In genomic region chrX:154426916-154427792, GRCh38 we compare ENCODE assay signal across 14 cellular contexts. TPM values are rescaled to one million over a fixed set of nuclear protein-coding genes. Genes with fewer than 3 reads are reported as not detected.
A peak's percentile ranks its signal among the peaks of the same experiment; 100 is the strongest.
DNase-seq lines count a peak whose midpoint lies in the region; ATAC-seq and TF ChIP-seq lines count a peak whose summit lies in the region.
"Had no signal": no experiment of that assay in that cellular context is flagged by ENCODE, and none has a peak within 500 bp of the region (broad histone marks: within the 10 kb centered on the region; RNA-seq: fewer than 3 reads in every experiment).

No MANE protein-coding gene starts in this region.

- H3K79me2 ChIP-seq in OCI-LY3 (ENCODE audit: low read length) (peaks cover 22% of the 10 kb centered on the region), H9 (ENCODE audit: insufficient read depth, low read length) (no peaks in the 10 kb centered on the region)

- H2BK15ac ChIP-seq in H9 (ENCODE audit: low read depth, low read length) = no peak overlapping the region

- H3K4me1 Mint-ChIP-seq in activated T-cell treated with anti-CD3 and anti-CD28 coated beads, Interleukin-2, amount 50 U/mL, for 72 hours (ENCODE audit: low read depth) = peaks cover 30% of the 10 kb centered on the region
- H3K4me1 Mint-ChIP-seq in dendritic cell treated with granulocyte-macrophage colony-stimulating factor and Interleukin-4, amounts not matched to agents 40 ng/mL and 50 ng/mL, for 4 days (ENCODE audit: low read depth) = peaks cover 37% of the 10 kb centered on the region
- peaks cover 24% of the 10 kb centered on the region for H3K4me1 Mint-ChIP-seq in stimulated activated naive CD8-positive, alpha-beta T cell treated with anti-CD3 and anti-CD28 coated beads, Interleukin-15, amount 100 ng/mL, for 72 hours
- H3K4me1 Mint-ChIP-seq in H9 = peaks cover 7 to 20% of the 10 kb centered on the region in 2 experiments

- peaks cover 6% of the 10 kb centered on the region for H3K27me3 Mint-ChIP-seq in activated T-cell treated with anti-CD3 and anti-CD28 coated beads, Interleukin-2, amount 50 U/mL, for 72 hours (ENCODE audit: low read depth)
- no peaks in the 10 kb centered on the region for H3K27me3 Mint-ChIP-seq in dendritic cell treated with granulocyte-macrophage colony-stimulating factor and Interleukin-4, amounts not matched to agents 40 ng/mL and 50 ng/mL, for 4 days
- no peaks in the 10 kb centered on the region for H3K27me3 Mint-ChIP-seq in stimulated activated naive CD8-positive, alpha-beta T cell treated with anti-CD3 and anti-CD28 coated beads, Interleukin-15, amount 100 ng/mL, for 72 hours
- no peaks in the 10 kb centered on the region for H3K27me3 Mint-ChIP-seq in H9 (ENCODE audit: low read depth)

- no peak overlapping the region for H3K14ac ChIP-seq in H9 (ENCODE audit: insufficient read depth, low read length)

- no peak for DNase-seq in activated T-cell treated with anti-CD3 and anti-CD28 coated beads, Interleukin-2, amount 50 U/mL, for 72 hours
- no peak for DNase-seq in activated T-cell treated with anti-CD3 and anti-CD28 coated beads, Interleukin-2, amount 50 U/mL, for 48 hours
- DNase-seq in stimulated activated naive CD8-positive, alpha-beta T cell treated with anti-CD3 and anti-CD28 coated beads, Interleukin-15, amount 100 ng/mL, for 72 hours = no peak
- DNase-seq in NCI-H2196 (lab: John Stamatoyannopoulos, UW; ENCODE audit: unreplicated experiment) (no peak), H9 (no peak), NCI-H69 (lab: John Stamatoyannopoulos, UW) (no peak)
- DNase-seq: glutamatergic neuron, NCI-H1048, NCI-H446, nucleus accumbens had no signal

- H2BK120ac ChIP-seq in H9 (ENCODE audit: low read depth, low read length, poor library complexity, severe bottlenecking) = no peak overlapping the region

- H3K23ac ChIP-seq in H9 (ENCODE audit: insufficient read length, low read depth, low read length) = no peak overlapping the region

- H3K4me1 ChIP-seq in OCI-LY3 (ENCODE audit: low read length) (peaks cover 12% of the 10 kb centered on the region), H9 (ENCODE audit: insufficient read depth, low read length) (no peaks in the 10 kb centered on the region)

- H3K9me3 Mint-ChIP-seq in activated T-cell treated with anti-CD3 and anti-CD28 coated beads, Interleukin-2, amount 50 U/mL, for 72 hours = no peaks in the 10 kb centered on the region
- no peaks in the 10 kb centered on the region for H3K9me3 Mint-ChIP-seq in dendritic cell treated with granulocyte-macrophage colony-stimulating factor and Interleukin-4, amounts not matched to agents 40 ng/mL and 50 ng/mL, for 4 days
- no peaks in the 10 kb centered on the region for H3K9me3 Mint-ChIP-seq in stimulated activated naive CD8-positive, alpha-beta T cell treated with anti-CD3 and anti-CD28 coated beads, Interleukin-15, amount 100 ng/mL, for 72 hours
- H3K9me3 Mint-ChIP-seq in H9 = peaks cover 65 to 72% of the 10 kb centered on the region in 2 experiments
- H3K9me3 Mint-ChIP-seq: GM23338 had no signal

- H2BK12ac ChIP-seq in H9 (ENCODE audit: insufficient read length, low read depth, low read length) = no peak overlapping the region

- H4K5ac ChIP-seq in H9 (ENCODE audit: insufficient read length, low read depth, low read length) = no peak overlapping the region

- H3K9ac ChIP-seq in OCI-LY3 (ENCODE audit: low read length) = no peak overlapping the region
- no peak overlapping the region for H3K9ac ChIP-seq in H9 (ENCODE audit: extremely low read depth, insufficient read length, low read length)

- no peak overlapping the region for H3K4ac ChIP-seq in H9 (ENCODE audit: low read depth, low read length)

- H3K4me2 ChIP-seq in OCI-LY3 (ENCODE audit: low read length) = 0 out of 2 replicates have a peak overlapping the region, but pooled peaks have one; percentile 3
- no peak overlapping the region for H3K4me2 ChIP-seq in H9 (ENCODE audit: insufficient read depth, insufficient read length, low read length)

- H2AFZ ChIP-seq in OCI-LY3 (ENCODE audit: low read depth, low read length) (no peak overlapping the region), H9 (ENCODE audit: low read length) (no peak overlapping the region)
- H2AFZ ChIP-seq: GM23338 had no signal

- H3K4me3 Mint-ChIP-seq in activated T-cell treated with anti-CD3 and anti-CD28 coated beads, Interleukin-2, amount 50 U/mL, for 72 hours = peak overlapping the region; percentile 87 to 88
- peak overlapping the region; percentile 81 for H3K4me3 Mint-ChIP-seq in dendritic cell treated with granulocyte-macrophage colony-stimulating factor and Interleukin-4, amounts not matched to agents 40 ng/mL and 50 ng/mL, for 4 days
- H3K4me3 Mint-ChIP-seq in stimulated activated naive CD8-positive, alpha-beta T cell treated with anti-CD3 and anti-CD28 coated beads, Interleukin-15, amount 100 ng/mL, for 72 hours = peak overlapping the region; percentile 84 to 86
- H3K4me3 Mint-ChIP-seq in H9 = peak overlapping the region in 1 of 2 experiments; percentile 26; a peak in 2 of 5 replicates

- H4K91ac ChIP-seq in H9 (ENCODE audit: insufficient read length, low read depth, low read length) = no peak overlapping the region

- H3K36me3 ChIP-seq in OCI-LY3 (replicated peaks; ENCODE audit: low read depth, low read length) = no peaks in the 10 kb centered on the region

- no peaks in the 10 kb centered on the region for H3K36me3 Mint-ChIP-seq in activated T-cell treated with anti-CD3 and anti-CD28 coated beads, Interleukin-2, amount 50 U/mL, for 72 hours (ENCODE audit: insufficient read depth in 2 of 2)
- peaks cover 31% of the 10 kb centered on the region for H3K36me3 Mint-ChIP-seq in dendritic cell treated with granulocyte-macrophage colony-stimulating factor and Interleukin-4, amounts not matched to agents 40 ng/mL and 50 ng/mL, for 4 days (ENCODE audit: low read depth)
- H3K36me3 Mint-ChIP-seq in H9 (ENCODE audit: insufficient read depth in 1 of 3, low read depth in 3 of 3) = peaks cover 5 to 23% (median 16%) of the 10 kb centered on the region in 3 experiments

- H2AK5ac ChIP-seq in H9 (ENCODE audit: insufficient read length, low read length) = no peak overlapping the region

- no peaks in the 10 kb centered on the region for H3K27me3 ChIP-seq in OCI-LY3 (ENCODE audit: low read depth, low read length)
- no peaks in the 10 kb centered on the region for H3K27me3 ChIP-seq in H9 (ENCODE audit: insufficient read depth, low read length)

- H2BK20ac ChIP-seq in H9 (ENCODE audit: low read depth, low read length, poor library complexity, severe bottlenecking) = no peak overlapping the region

- H3K79me1 ChIP-seq in H9 (ENCODE audit: insufficient read depth, low read depth, low read length, poor library complexity, severe bottlenecking) = no peaks in the 10 kb centered on the region

- WGBS in H9 (ENCODE audit: extremely low coverage, insufficient read length, low lambda C conversion rate) = no CpG with 5 or more reads among the region's 14 CpGs

- H3K9me3 ChIP-seq in OCI-LY3 (ENCODE audit: insufficient read depth, low read length) = no peaks in the 10 kb centered on the region
- H3K9me3 ChIP-seq in H9 (ENCODE audit: control insufficient read depth, low read depth, low read length) = peaks cover 29% of the 10 kb centered on the region

- H3K23me2 ChIP-seq in H9 (ENCODE audit: insufficient read length, low read depth, low read length, poor library complexity, severe bottlenecking) = no peaks in the 10 kb centered on the region

- intact Hi-C loops in dendritic cell treated with granulocyte-macrophage colony-stimulating factor and Interleukin-4, amounts not matched to agents 40 ng/mL and 50 ng/mL, for 4 days (cut with micrococcal nuclease) = no loop called here

- no peak overlapping the region for H4K8ac ChIP-seq in H9 (replicated peaks; ENCODE audit: insufficient read length, low read depth, low read length)

- H3K4me3 ChIP-seq in OCI-LY3 (ENCODE audit: low read length) = no peak overlapping the region

- H3K18ac ChIP-seq in H9 (ENCODE audit: insufficient read length, low read depth, low read length) = no peak overlapping the region

- H2BK5ac ChIP-seq in H9 (ENCODE audit: insufficient read length, low read length) = no peak overlapping the region

- no peak for TF ChIP-seq CTCF in OCI-LY3 (IDR thresholded peaks at IDR 0.05; ENCODE audit: low read depth, low read length)
- no peak for TF ChIP-seq CTCF in H9 (conservative IDR thresholded peaks at IDR 0.05)

- no peaks in the 10 kb centered on the region for H4K20me1 ChIP-seq in OCI-LY3 (ENCODE audit: insufficient read depth, low read length)
- no peaks in the 10 kb centered on the region for H4K20me1 ChIP-seq in H9 (ENCODE audit: control insufficient read depth, insufficient read depth, insufficient read length)

- no peak overlapping the region for H3K56ac ChIP-seq in H9 (ENCODE audit: insufficient read length, low read depth, low read length)

- H3K27ac Mint-ChIP-seq in activated T-cell treated with anti-CD3 and anti-CD28 coated beads, Interleukin-2, amount 50 U/mL, for 72 hours = no peak overlapping the region
- H3K27ac Mint-ChIP-seq in dendritic cell treated with granulocyte-macrophage colony-stimulating factor and Interleukin-4, amounts not matched to agents 40 ng/mL and 50 ng/mL, for 4 days = peak overlapping the region; percentile 89
- no peak overlapping the region for H3K27ac Mint-ChIP-seq in stimulated activated naive CD8-positive, alpha-beta T cell treated with anti-CD3 and anti-CD28 coated beads, Interleukin-15, amount 100 ng/mL, for 72 hours
- no peak overlapping the region for H3K27ac Mint-ChIP-seq in H9
- H3K27ac Mint-ChIP-seq: GM23338 had no signal

- no peak overlapping the region for H3K27ac ChIP-seq in OCI-LY3 (ENCODE audit: low read length)
- no peak overlapping the region for H3K27ac ChIP-seq in H9 (ENCODE audit: insufficient read length, low read depth, low read length)

- ATAC-seq in activated T-cell treated with anti-CD3 and anti-CD28 coated beads, Interleukin-2, amount 50 U/mL, for 72 hours (replicated peaks in 1 of 2) = no peak
- ATAC-seq in stimulated activated naive CD8-positive, alpha-beta T cell treated with anti-CD3 and anti-CD28 coated beads, Interleukin-15, amount 100 ng/mL, for 72 hours = no peak
- ATAC-seq: GM23338, Right ventricle myocardium inferior had no signal

- H3T11ph ChIP-seq in H9 (ENCODE audit: low read length) = no peak overlapping the region

RNA-seq across cellular contexts. Expression of gene ATP6AP1, which starts 1.3 kb away (rescaled TPM):
- 10 to 100 TPM; 37.0 to 38.7 TPM for total RNA-seq in activated T-cell treated with anti-CD3 and anti-CD28 coated beads, Interleukin-2, amount 50 U/mL, for 72 hours
- total RNA-seq in H9 (2021) = 45.6 and 49.2 TPM in 2 replicates

RNA-seq across cellular contexts. Expression of gene GDI1, which starts 9.8 kb away (rescaled TPM):
- 100 to 1,000 TPM; 115 to 118 TPM for total RNA-seq in activated T-cell treated with anti-CD3 and anti-CD28 coated beads, Interleukin-2, amount 50 U/mL, for 72 hours
- 111 and 112 TPM in 2 replicates for total RNA-seq in H9 (2021)

RNA-seq across cellular contexts. Expression of gene TAFAZZIN, which starts 15.8 kb away (rescaled TPM):
- 100 to 1,000 TPM in 1 of 2 donors, 10 to 100 TPM in 1; 89.0 to 106 TPM for total RNA-seq in activated T-cell treated with anti-CD3 and anti-CD28 coated beads, Interleukin-2, amount 50 U/mL, for 72 hours
- 24.7 and 25.5 TPM in 2 replicates for total RNA-seq in H9 (2021)

RNA-seq across cellular contexts. Expression of gene FAM50A, which starts 16.8 kb away (rescaled TPM):
- total RNA-seq in activated T-cell treated with anti-CD3 and anti-CD28 coated beads, Interleukin-2, amount 50 U/mL, for 72 hours = 10 to 100 TPM; 49.6 to 56.6 TPM
- total RNA-seq in H9 (2021) = 56.7 and 57.4 TPM in 2 replicates

RNA-seq across cellular contexts. Expression of gene DNASE1L1, which starts 18.1 kb away (rescaled TPM):
- 10 to 100 TPM in 1 of 2 donors, 1 to 10 TPM in 1; 9.3 to 11.4 TPM for total RNA-seq in activated T-cell treated with anti-CD3 and anti-CD28 coated beads, Interleukin-2, amount 50 U/mL, for 72 hours
- 14.2 and 14.5 TPM in 2 replicates for total RNA-seq in H9 (2021)
